ENCODE assay signal across 1 cellular context in the genomic region with DNA sequence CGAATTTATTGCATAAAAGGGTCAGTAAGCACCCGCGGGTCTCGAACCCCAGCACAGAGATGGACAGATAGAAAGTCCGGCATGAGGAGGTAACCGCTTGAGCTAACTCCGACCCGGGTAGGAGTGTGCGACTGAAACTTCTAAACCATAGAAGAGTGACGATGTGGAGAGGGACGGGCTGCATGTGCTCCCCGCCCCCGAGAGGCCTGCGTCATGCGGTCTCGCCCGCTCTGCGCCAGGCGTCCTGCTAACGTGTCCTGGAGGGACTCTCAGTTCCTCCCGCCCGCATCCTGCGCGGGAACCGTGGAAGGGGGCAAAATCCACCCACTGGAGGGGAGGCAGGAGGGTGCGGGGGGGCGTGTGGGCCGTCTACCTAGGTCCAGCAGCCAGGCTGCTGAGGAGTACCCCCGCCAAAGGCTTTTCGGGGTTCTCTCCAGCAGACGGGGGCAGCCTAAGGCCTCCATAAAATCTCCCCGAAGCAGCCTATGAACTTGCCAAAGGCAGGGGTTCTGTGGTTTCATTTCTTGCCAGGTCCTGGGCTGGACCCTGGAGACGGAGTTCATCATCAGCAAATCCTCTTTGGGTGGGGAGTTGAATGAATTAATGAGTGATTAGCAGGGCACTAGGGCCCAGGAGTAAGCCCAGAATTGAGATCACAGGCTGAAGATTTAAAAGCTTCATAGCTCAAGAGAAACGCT.
TF ChIP-seq lines count a peak whose summit lies in the region.

No MANE protein-coding gene starts in this region.

TF ChIP-seq in IMR-90, 13 proteins besides CTCF, POLR2A, EP300 and RAD21 (continued from another document):
- TF ChIP-seq MAFK (IDR thresholded peaks at IDR 0.05; ENCODE audit: low read depth, low read length), result no peak
- TF ChIP-seq FOS (IDR thresholded peaks at IDR 0.05; ENCODE audit: low read depth, low read length), result peak; percentile 99
- 0 out of 2 replicates have a peak, but pooled peaks have one; percentile 18 for TF ChIP-seq CEBPB (IDR thresholded peaks at IDR 0.05; ENCODE audit: low read depth, low read length)
- TF ChIP-seq MAZ (IDR thresholded peaks at IDR 0.05; ENCODE audit: borderline replicate concordance, low read depth, low read length), result peak; percentile 97
- TF ChIP-seq MXI1 (IDR thresholded peaks at IDR 0.05; ENCODE audit: borderline replicate concordance, low read depth, low read length), result peak; percentile 86
- TF ChIP-seq, protein P1, sequence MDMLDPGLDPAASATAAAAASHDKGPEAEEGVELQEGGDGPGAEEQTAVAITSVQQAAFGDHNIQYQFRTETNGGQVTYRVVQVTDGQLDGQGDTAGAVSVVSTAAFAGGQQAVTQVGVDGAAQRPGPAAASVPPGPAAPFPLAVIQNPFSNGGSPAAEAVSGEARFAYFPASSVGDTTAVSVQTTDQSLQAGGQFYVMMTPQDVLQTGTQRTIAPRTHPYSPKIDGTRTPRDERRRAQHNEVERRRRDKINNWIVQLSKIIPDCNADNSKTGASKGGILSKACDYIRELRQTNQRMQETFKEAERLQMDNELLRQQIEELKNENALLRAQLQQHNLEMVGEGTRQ (IDR thresholded peaks at IDR 0.05; ENCODE audit: low read depth, low read length), result peak; percentile 72
- TF ChIP-seq RFX5 (IDR thresholded peaks at IDR 0.05; ENCODE audit: low read depth, low read length), result no peak
- peak; percentile 77 for TF ChIP-seq BHLHE40 (IDR thresholded peaks at IDR 0.05; ENCODE audit: low read depth, low read length)
- TF ChIP-seq, protein P2, sequence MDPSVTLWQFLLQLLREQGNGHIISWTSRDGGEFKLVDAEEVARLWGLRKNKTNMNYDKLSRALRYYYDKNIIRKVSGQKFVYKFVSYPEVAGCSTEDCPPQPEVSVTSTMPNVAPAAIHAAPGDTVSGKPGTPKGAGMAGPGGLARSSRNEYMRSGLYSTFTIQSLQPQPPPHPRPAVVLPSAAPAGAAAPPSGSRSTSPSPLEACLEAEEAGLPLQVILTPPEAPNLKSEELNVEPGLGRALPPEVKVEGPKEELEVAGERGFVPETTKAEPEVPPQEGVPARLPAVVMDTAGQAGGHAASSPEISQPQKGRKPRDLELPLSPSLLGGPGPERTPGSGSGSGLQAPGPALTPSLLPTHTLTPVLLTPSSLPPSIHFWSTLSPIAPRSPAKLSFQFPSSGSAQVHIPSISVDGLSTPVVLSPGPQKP (IDR thresholded peaks at IDR 0.05; ENCODE audit: borderline replicate concordance, low read depth, low read length), result no peak
- TF ChIP-seq NFE2L2 (IDR thresholded peaks at IDR 0.05; ENCODE audit: low read depth, low read length), result peak; percentile 46; the same call in 1 of the 2 replicates
- TF ChIP-seq CHD1 (IDR thresholded peaks at IDR 0.05; ENCODE audit: low read depth, low read length), result peak; percentile 78; the same call in 1 of the 2 replicates
